Comparison of ENCODE assay signal across 2 cellular contexts in the genomic region with DNA sequence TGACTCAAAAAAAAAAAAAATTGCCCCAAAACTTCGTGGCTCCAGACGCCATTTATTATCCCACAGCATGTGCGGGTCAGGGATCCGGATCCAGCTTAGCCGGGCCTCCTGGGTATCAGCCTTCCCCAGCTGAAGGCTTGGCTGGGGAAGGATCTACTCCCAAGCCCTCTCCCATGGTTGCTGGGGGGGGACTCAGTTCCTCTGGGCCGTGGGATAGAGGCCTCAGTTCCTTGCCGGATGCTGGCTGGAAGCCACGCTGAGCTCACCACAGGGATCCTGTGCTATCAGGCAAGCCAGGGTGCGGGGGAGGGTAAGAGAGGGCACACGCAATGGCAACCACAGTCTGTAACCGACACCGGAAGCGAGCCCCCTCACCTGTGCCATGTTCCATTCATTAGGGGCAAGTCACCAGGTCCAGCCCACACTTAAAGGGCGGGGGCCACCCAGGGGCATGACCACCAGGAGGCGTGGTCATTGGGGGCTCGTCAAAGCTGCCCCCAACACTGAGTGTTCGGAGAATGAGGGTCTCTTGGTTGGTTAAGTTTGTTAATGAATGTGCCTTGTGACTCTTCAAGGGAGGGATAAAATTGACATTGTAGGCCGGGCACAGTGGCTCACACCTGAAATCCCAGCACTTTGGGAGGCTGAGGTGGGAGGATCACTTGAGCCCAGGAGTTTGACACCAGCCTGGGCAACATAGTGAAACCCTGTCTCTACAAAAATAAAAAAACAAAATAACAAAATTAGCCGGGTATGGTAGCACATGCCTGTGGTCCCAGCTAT.
TF ChIP-seq lines count a peak whose summit lies in the region.

No MANE protein-coding gene starts in this region.

TF ChIP-seq in SK-N-SH treated with all-trans-retinoic acid at 6 μM for 48 hours, 23 proteins besides CTCF, POLR2A, EP300 and RAD21 (continued from another document):
- TF ChIP-seq, protein P1, sequence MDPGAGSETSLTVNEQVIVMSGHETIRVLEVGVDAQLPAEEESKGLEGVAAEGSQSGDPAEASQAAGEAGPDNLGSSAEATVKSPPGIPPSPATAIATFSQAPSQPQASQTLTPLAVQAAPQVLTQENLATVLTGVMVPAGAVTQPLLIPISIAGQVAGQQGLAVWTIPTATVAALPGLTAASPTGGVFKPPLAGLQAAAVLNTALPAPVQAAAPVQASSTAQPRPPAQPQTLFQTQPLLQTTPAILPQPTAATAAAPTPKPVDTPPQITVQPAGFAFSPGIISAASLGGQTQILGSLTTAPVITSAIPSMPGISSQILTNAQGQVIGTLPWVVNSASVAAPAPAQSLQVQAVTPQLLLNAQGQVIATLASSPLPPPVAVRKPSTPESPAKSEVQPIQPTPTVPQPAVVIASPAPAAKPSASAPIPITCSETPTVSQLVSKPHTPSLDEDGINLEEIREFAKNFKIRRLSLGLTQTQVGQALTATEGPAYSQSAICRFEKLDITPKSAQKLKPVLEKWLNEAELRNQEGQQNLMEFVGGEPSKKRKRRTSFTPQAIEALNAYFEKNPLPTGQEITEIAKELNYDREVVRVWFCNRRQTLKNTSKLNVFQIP (CRISPR knock-in tag; IDR thresholded peaks at IDR 0.05; ENCODE audit: borderline replicate concordance, low read depth): no peak
- TF ChIP-seq RARB (CRISPR knock-in tag; IDR thresholded peaks at IDR 0.05) (no peak), ESRRG (CRISPR knock-in tag; IDR thresholded peaks at IDR 0.05) (no peak), ZNF70 (CRISPR knock-in tag; IDR thresholded peaks at IDR 0.05) (no peak), GLIS3 (CRISPR knock-in tag; IDR thresholded peaks at IDR 0.05) (no peak)
- TF ChIP-seq, protein P2, sequence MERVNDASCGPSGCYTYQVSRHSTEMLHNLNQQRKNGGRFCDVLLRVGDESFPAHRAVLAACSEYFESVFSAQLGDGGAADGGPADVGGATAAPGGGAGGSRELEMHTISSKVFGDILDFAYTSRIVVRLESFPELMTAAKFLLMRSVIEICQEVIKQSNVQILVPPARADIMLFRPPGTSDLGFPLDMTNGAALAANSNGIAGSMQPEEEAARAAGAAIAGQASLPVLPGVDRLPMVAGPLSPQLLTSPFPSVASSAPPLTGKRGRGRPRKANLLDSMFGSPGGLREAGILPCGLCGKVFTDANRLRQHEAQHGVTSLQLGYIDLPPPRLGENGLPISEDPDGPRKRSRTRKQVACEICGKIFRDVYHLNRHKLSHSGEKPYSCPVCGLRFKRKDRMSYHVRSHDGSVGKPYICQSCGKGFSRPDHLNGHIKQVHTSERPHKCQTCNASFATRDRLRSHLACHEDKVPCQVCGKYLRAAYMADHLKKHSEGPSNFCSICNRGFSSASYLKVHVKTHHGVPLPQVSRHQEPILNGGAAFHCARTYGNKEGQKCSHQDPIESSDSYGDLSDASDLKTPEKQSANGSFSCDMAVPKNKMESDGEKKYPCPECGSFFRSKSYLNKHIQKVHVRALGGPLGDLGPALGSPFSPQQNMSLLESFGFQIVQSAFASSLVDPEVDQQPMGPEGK (CRISPR knock-in tag; IDR thresholded peaks at IDR 0.05; ENCODE audit: borderline replicate concordance): no peak

TF ChIP-seq in SK-N-SH, 30 proteins besides CTCF, POLR2A, EP300 and RAD21 (continued from another document):
- TF ChIP-seq, protein P3, sequence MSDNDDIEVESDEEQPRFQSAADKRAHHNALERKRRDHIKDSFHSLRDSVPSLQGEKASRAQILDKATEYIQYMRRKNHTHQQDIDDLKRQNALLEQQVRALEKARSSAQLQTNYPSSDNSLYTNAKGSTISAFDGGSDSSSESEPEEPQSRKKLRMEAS (IDR thresholded peaks at IDR 0.05; ENCODE audit: low read depth): no peak
- TF ChIP-seq POLR2AphosphoS5 (IDR thresholded peaks at IDR 0.05; ENCODE audit: low read depth, low read length): no peak
- TF ChIP-seq GABPA (IDR thresholded peaks at IDR 0.05; ENCODE audit: low read depth): no peak
- no peak for TF ChIP-seq FOXJ3 (CRISPR knock-in tag; IDR thresholded peaks at IDR 0.05)
- no peak for TF ChIP-seq MEF2A (IDR thresholded peaks at IDR 0.05; ENCODE audit: borderline replicate concordance, low read depth)
- TF ChIP-seq TAF1 (IDR thresholded peaks at IDR 0.05; ENCODE audit: borderline replicate concordance, low read depth, low read length): no peak
- TF ChIP-seq TEAD4 (IDR thresholded peaks at IDR 0.05; ENCODE audit: borderline replicate concordance, insufficient read depth): no peak
